Comparison of ENCODE assay signal across 28 cellular contexts in genomic region chr7:67375427-67375826, GRCh38.
"Had no signal": no experiment of that assay in that cellular context is flagged by ENCODE, and none has a peak within 500 bp of the region (broad histone marks: within the 10 kb centered on the region; RNA-seq: fewer than 3 reads in every experiment).

No MANE protein-coding gene starts in this region.

- FAIRE-seq: colon, endometrium, endothelial cell of umbilical vein, frontal cortex had no signal

- H3K4me3 ChIP-seq: colonic mucosa, coronary artery, dorsolateral prefrontal cortex, esophagus muscularis mucosa, esophagus squamous epithelium, gastrocnemius medialis, gastroesophageal sphincter, heart left ventricle, heart right ventricle, hepatocyte had no signal

- H3K9me3 ChIP-seq: colonic mucosa, gastrocnemius medialis had no signal

- H3K4me1 ChIP-seq: colonic mucosa, foreskin keratinocyte, gastrocnemius medialis, heart left ventricle had no signal

- H3K27me3 ChIP-seq: colonic mucosa, foreskin keratinocyte, gastrocnemius medialis had no signal

- ATAC-seq: effector memory CD8-positive, alpha-beta T cell; esophagus mucosa; foreskin keratinocyte; gastrocnemius medialis; gastroesophageal sphincter; heart left ventricle; heart right ventricle had no signal

- DNase-seq: colonic mucosa; cortex of kidney; dermis blood vessel endothelial cell; dorsolateral prefrontal cortex; effector CD4-positive, alpha-beta T cell; effector CD8-positive, alpha-beta T cell; effector memory CD4-positive, alpha-beta T cell; effector memory CD8-positive, alpha-beta T cell; erythroblast; esophagus squamous epithelium; foreskin keratinocyte; foreskin melanocyte; gastrocnemius medialis; glutamatergic neuron; head of caudate nucleus; heart left ventricle; heart right ventricle had no signal

- H3K27ac Mint-ChIP-seq: dendritic cell treated with granulocyte-macrophage colony-stimulating factor and Interleukin-4, amounts not matched to agents 40 ng/mL and 50 ng/mL, for 4 days; effector memory CD8-positive, alpha-beta T cell had no signal

- H3K79me2 ChIP-seq: hepatocyte had no signal

- H3K4me2 ChIP-seq: hepatocyte had no signal

- H2AFZ ChIP-seq: hepatocyte had no signal

- H3K36me3 ChIP-seq: colonic mucosa, esophagus muscularis mucosa, esophagus squamous epithelium, gastrocnemius medialis, gastroesophageal sphincter, heart left ventricle, heart right ventricle had no signal

- H3K27ac ChIP-seq: colonic mucosa, coronary artery, dorsolateral prefrontal cortex, epithelial cell of prostate, esophagus muscularis mucosa, esophagus squamous epithelium, foreskin keratinocyte, gastrocnemius medialis, gastroesophageal sphincter, heart left ventricle, heart right ventricle, hepatocyte had no signal

- H3K4me3 Mint-ChIP-seq: dendritic cell treated with granulocyte-macrophage colony-stimulating factor and Interleukin-4, amounts not matched to agents 40 ng/mL and 50 ng/mL, for 4 days; effector memory CD8-positive, alpha-beta T cell had no signal
